ENCODE assay signal across 18 cellular contexts in the genomic region with DNA sequence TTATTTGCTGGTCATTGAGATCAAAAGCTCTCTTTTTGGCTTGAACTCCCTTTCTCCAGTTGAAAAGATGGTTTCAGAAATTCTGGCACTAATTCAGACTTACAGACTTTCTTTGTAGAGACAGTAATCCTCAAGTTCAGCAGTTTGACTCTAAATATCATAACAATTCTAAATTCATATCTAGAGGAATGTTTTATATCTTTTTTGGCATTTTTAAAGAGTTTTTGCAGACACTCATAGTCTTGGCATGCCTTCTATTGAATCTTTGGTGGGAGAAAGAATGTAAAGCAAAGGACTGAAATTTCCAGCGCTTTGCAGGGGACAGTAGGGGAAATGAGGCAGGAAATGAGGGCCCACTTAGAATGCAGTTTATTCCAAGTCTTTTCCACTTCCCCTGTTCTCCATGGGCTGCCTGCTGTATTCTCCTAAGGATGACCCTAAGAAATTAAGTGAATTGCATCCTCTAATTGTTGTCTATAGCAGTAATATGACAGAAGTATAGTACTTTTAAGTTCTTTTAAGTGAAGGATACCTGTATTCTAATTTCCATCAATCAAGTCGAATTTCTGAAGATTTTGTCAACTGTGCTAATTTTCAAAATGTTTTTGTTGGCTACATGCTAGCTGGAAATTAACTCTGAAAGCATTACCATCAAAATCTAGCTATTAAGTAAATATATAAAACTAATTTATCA. TPM values are rescaled to one million over a fixed set of nuclear protein-coding genes. Genes with fewer than 3 reads are reported as not detected.
DNase-seq lines count a peak whose midpoint lies in the region; ATAC-seq and TF ChIP-seq lines count a peak whose summit lies in the region.
"Had no signal": no experiment of that assay in that cellular context is flagged by ENCODE, and none has a peak within 500 bp of the region (broad histone marks: within the 10 kb centered on the region; RNA-seq: fewer than 3 reads in every experiment).

No MANE protein-coding gene starts in this region.

- H3K27ac ChIP-seq in smooth muscle cell (ENCODE audit: low read depth) (peak overlapping the region; percentile 78), spleen (peak overlapping the region in 4 of 8 donors; percentile 11 to 22 (median 16))
- H3K27ac ChIP-seq: 22Rv1, gastroesophageal sphincter, tibial artery had no signal

- H3K4me1 ChIP-seq in smooth muscle cell (ENCODE audit: low read depth): peaks cover 24% of the 10 kb centered on the region
- H3K4me1 ChIP-seq in spleen: peaks cover 21 to 97% (median 72%) of the 10 kb centered on the region in 6 donors

- intact Hi-C loops in spleen (cut with DNase I; ENCODE audit: low total_unique reads): no loop called here

- no peaks in the 10 kb centered on the region for H3K27me3 Mint-ChIP-seq in activated naive CD4-positive, alpha-beta T cell treated with anti-CD3 and anti-CD28 coated beads, Interleukin-2, amount 50 U/mL, for 24 hours
- H3K27me3 Mint-ChIP-seq: effector memory CD8-positive, alpha-beta T cell; memory B cell had no signal

- H2AFZ ChIP-seq in smooth muscle cell (ENCODE audit: low read depth): no peak overlapping the region

- no peak for TF ChIP-seq POLR2A in spleen (IDR thresholded peaks at IDR 0.05)

- H3K27me3 ChIP-seq in smooth muscle cell (ENCODE audit: low read depth): no peaks in the 10 kb centered on the region
- H3K27me3 ChIP-seq in spleen (replicated peaks in 1 of 7): no peaks in the 10 kb centered on the region
- H3K27me3 ChIP-seq: gastroesophageal sphincter, tibial artery had no signal

- 62% methylated on average over 2 of the region's 2 CpGs for WGBS in smooth muscle cell (ENCODE audit: low lambda C conversion rate)
- 59 to 72% (median 68%) methylated on average over 2 of the region's 2 CpGs for WGBS in spleen, 5 donors

- TF ChIP-seq CTCF in smooth muscle cell (IDR thresholded peaks at IDR 0.05; ENCODE audit: borderline replicate concordance, insufficient read depth, poor library complexity, severe bottlenecking) (no peak), spleen (IDR thresholded peaks at IDR 0.05 in 8 of 11, conservative IDR thresholded peaks at IDR 0.05 in 3 of 11) (no peak)

- DNase-seq in activated naive CD4-positive, alpha-beta T cell treated with anti-CD3 and anti-CD28 coated beads, Interleukin-2, amount 50 U/mL, for 72 hours (ENCODE audit: low spot score in 2 of 2): no peak
- DNase-seq in amniotic epithelial cell (ENCODE audit: low read depth) (peak; percentile 71), hepatic stellate cell (ENCODE audit: low spot score) (peak; percentile 29), smooth muscle cell (lab: John Stamatoyannopoulos, UW; ENCODE audit: unreplicated experiment) (no peak), spleen (no peak)
- DNase-seq in NK-92 treated with Interleukin-12 subunit alpha and Interleukin-12 subunit beta, amount 100 ng/mL, for 24 hours (lab: John Stamatoyannopoulos, UW): no peak
- DNase-seq: caudate nucleus; effector memory CD8-positive, alpha-beta T cell; stimulated activated CD4-positive, alpha-beta T cell treated with anti-CD3 and anti-CD28 coated beads, Interleukin-4, amount 100 ng/mL, for 4 hours; tibial artery had no signal

- peaks cover 34% of the 10 kb centered on the region for H3F3A ChIP-seq in smooth muscle cell (ENCODE audit: low read depth)

- H3K9me3 ChIP-seq in smooth muscle cell (replicated peaks; ENCODE audit: low read depth): no peaks in the 10 kb centered on the region
- no peaks in the 10 kb centered on the region for H3K9me3 ChIP-seq in spleen
- H3K9me3 ChIP-seq: gastroesophageal sphincter, tibial artery had no signal

- H3K27ac Mint-ChIP-seq in activated naive CD4-positive, alpha-beta T cell treated with anti-CD3 and anti-CD28 coated beads, Interleukin-2, amount 50 U/mL, for 24 hours: peak overlapping the region; percentile 65
- no peak overlapping the region for H3K27ac Mint-ChIP-seq in activated naive CD4-positive, alpha-beta T cell treated with anti-CD3 and anti-CD28 coated beads, Interleukin-2, amount 50 U/mL, for 72 hours

- H3K9ac ChIP-seq in smooth muscle cell (ENCODE audit: low read depth): no peak overlapping the region

- no peak for ATAC-seq in activated naive CD4-positive, alpha-beta T cell treated with anti-CD3 and anti-CD28 coated beads, Interleukin-2, amount 50 U/mL, for 72 hours
- ATAC-seq in GM21515 (IDR thresholded peaks at IDR 0.05; ENCODE audit: unreplicated experiment): no peak
- ATAC-seq: activated CD4-positive, CD25-positive, alpha-beta regulatory T cell treated with anti-CD3 and anti-CD28 coated beads, Interleukin-2, amount 50 U/mL, for 24 hours; effector memory CD8-positive, alpha-beta T cell; gastroesophageal sphincter; HCT116; Right ventricle myocardium inferior had no signal

- H3K9me3 Mint-ChIP-seq in activated naive CD4-positive, alpha-beta T cell treated with anti-CD3 and anti-CD28 coated beads, Interleukin-2, amount 50 U/mL, for 24 hours: peaks cover 4% of the 10 kb centered on the region
- H3K9me3 Mint-ChIP-seq in activated naive CD4-positive, alpha-beta T cell treated with anti-CD3 and anti-CD28 coated beads, Interleukin-2, amount 50 U/mL, for 72 hours: no peaks in the 10 kb centered on the region
- H3K9me3 Mint-ChIP-seq: effector memory CD8-positive, alpha-beta T cell; memory B cell had no signal

- no peak overlapping the region for H3K4me3 ChIP-seq in smooth muscle cell
- no peak overlapping the region for H3K4me3 ChIP-seq in spleen
- H3K4me3 ChIP-seq: gastroesophageal sphincter, tibial artery had no signal

- H3K4me1 Mint-ChIP-seq in activated naive CD4-positive, alpha-beta T cell treated with anti-CD3 and anti-CD28 coated beads, Interleukin-2, amount 50 U/mL, for 24 hours: peaks cover 89% of the 10 kb centered on the region

- H4K20me1 ChIP-seq in smooth muscle cell (ENCODE audit: low read depth): peaks cover 9% of the 10 kb centered on the region

- peaks cover 68% of the 10 kb centered on the region for H3K79me2 ChIP-seq in smooth muscle cell (ENCODE audit: low read depth)

- peak overlapping the region; percentile 54 for H3K4me2 ChIP-seq in smooth muscle cell

- H3K36me3 Mint-ChIP-seq in activated naive CD4-positive, alpha-beta T cell treated with anti-CD3 and anti-CD28 coated beads, Interleukin-2, amount 50 U/mL, for 24 hours: peaks cover 10% of the 10 kb centered on the region
- H3K36me3 Mint-ChIP-seq in activated naive CD4-positive, alpha-beta T cell treated with anti-CD3 and anti-CD28 coated beads, Interleukin-2, amount 50 U/mL, for 72 hours: peaks cover 0 to 19% of the 10 kb centered on the region in 2 donors

- H3K36me3 ChIP-seq in smooth muscle cell (ENCODE audit: low read depth) (no peaks in the 10 kb centered on the region), spleen (no peaks in the 10 kb centered on the region)
- H3K36me3 ChIP-seq: gastroesophageal sphincter, tibial artery had no signal

- no peak overlapping the region for H3K4me3 Mint-ChIP-seq in activated naive CD4-positive, alpha-beta T cell treated with anti-CD3 and anti-CD28 coated beads, Interleukin-2, amount 50 U/mL, for 24 hours
- H3K4me3 Mint-ChIP-seq: effector memory CD8-positive, alpha-beta T cell; memory B cell had no signal

RNA-seq across cellular contexts. Expression of a gene that starts 31.5 kb away (rescaled TPM):
- total RNA-seq in activated naive CD4-positive, alpha-beta T cell treated with anti-CD3 and anti-CD28 coated beads, Interleukin-2, amount 50 U/mL, for 72 hours: 10 to 100 TPM; 56.6 to 85.7 TPM
- total RNA-seq in smooth muscle cell (46.2 and 55.9 TPM in 2 replicates), spleen (100 to 1,000 TPM in 4 of 7 donors, 10 to 100 TPM in 3; 75.2 to 176 (median 103) TPM)
- polyA plus RNA-seq in smooth muscle cell (33.6 and 39.9 TPM in 2 replicates), spleen (10 to 100 TPM; 25.4 to 42.0 (median 32.0) TPM)

Comparison
In these comparisons a context has a peak if more than half of its experiments do, and no peak if none do; other contexts are left out.
1. DNase-seq: peak in amniotic epithelial cell (single experiment) and hepatic stellate cell (single experiment); none in activated naive CD4-positive, alpha-beta T cell treated with anti-CD3 and anti-CD28 coated beads, Interleukin-2, amount 50 U/mL, for 72 hours (0 of 2), smooth muscle cell (single experiment), spleen (single experiment) and NK-92 treated with Interleukin-12 subunit alpha and Interleukin-12 subunit beta, amount 100 ng/mL, for 24 hours (single experiment).